ENCODE assay signal across 1 cellular context in the genomic region with DNA sequence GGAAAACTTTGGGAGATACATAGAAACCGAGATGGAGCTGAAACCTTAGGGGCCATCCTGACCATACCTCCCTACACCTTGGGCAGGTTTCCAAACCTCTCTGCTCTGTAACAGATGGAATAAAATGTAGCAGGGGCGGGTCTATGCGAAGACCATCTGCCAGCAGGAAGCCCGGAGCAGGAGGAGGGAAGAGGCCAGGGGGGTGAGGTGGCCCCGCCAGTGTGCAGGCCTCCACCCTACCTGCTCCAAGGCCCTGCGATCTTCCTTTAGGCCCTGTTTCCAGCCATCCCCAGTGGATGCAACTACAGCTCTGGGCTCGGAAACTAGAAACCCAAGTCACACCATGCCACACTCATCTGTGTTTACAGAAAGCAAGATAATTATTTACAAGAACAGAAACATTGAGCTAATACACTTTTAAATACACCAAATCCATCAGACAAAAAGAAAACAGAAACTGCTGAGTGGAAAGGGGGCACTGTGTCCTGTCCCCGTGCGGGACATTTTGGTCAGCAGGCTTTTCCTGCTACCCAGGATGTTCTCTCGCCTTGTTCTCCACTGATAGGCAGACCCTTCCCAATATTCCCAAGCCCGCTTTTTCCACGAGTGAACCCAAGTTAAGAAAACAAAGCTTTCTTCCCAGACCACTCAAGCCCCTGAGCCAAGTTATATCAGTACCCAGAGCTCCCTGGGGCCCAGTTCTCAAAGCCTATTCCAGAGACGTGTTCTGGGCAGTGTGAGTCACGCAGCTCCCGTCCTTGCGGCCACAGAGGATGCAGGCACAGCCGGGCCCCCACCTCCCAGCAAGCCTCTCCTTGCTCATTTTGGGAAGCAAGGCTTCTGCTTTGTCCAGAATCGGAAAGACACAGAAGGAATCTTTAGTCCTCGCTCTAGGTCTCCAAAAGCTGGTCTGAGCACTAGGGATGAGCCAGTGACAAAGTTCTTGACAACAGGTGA.
TF ChIP-seq lines count a peak whose summit lies in the region.

No MANE protein-coding gene starts in this region.

TF ChIP-seq in HepG2, 621 proteins besides CTCF, POLR2A, EP300 and RAD21 (continued from another document):
- TF ChIP-seq HMGXB3 (CRISPR knock-in tag; IDR thresholded peaks at IDR 0.05; ENCODE audit: borderline replicate concordance) = no peak
- no peak for TF ChIP-seq ZBTB3 (CRISPR knock-in tag; IDR thresholded peaks at IDR 0.05; ENCODE audit: borderline replicate concordance, low read depth)
- no peak for TF ChIP-seq CBX1 (IDR thresholded peaks at IDR 0.05; ENCODE audit: low read depth)
- TF ChIP-seq ZMYM2 (CRISPR knock-in tag; IDR thresholded peaks at IDR 0.05) = no peak
